Comparison of ENCODE assay signal across 3 cellular contexts in genomic region chr20:63776875-63777274, GRCh38.
A peak's percentile ranks its signal among the peaks of the same experiment; 100 is the strongest.
TF ChIP-seq lines count a peak whose summit lies in the region.

No MANE protein-coding gene starts in this region.

TF ChIP-seq in HEK293, 187 proteins besides CTCF, POLR2A, EP300 and RAD21:
- peak; percentile 72; the same call in 1 of the 2 replicates for TF ChIP-seq ZBTB6 (tag by site-specific recombination; IDR thresholded peaks at IDR 0.05)

TF ChIP-seq in H1, 55 proteins besides CTCF, POLR2A, EP300 and RAD21:
- TF ChIP-seq EGR1 (IDR thresholded peaks at IDR 0.05; ENCODE audit: borderline replicate concordance, low read depth, low read length) = peak; percentile 77; the same call in 1 of the 2 replicates

TF ChIP-seq in HepG2, 621 proteins besides CTCF, POLR2A, EP300 and RAD21:
- 0 out of 2 replicates have a peak, but pooled peaks have one; percentile 37 for TF ChIP-seq ZNF253 (CRISPR knock-in tag; IDR thresholded peaks at IDR 0.05; ENCODE audit: borderline replicate concordance)
